1 cellular context compared by ENCODE assay signal in the genomic region with DNA sequence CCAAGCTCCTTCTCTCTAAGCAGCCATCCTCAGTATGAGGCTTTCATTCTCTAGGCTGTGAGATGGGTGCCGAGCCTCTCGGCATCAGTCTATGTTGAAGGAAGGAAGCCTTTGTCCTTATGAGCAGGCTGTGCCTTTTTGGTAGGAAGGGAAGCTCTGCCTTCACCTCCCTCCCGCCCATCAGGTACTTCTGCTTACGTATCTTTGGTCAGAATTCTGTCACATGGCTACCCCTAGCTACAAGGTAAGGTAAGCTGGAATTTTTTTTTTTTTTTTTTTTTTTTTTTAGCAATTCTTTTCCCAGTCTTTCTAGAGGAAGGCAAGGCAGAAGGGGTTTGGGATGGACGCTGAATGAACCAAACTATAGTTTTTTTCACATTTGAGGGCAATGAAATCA.
TF ChIP-seq lines count a peak whose summit lies in the region.

No MANE protein-coding gene starts in this region.

TF ChIP-seq in GM23338, 12 proteins besides CTCF, POLR2A, EP300 and RAD21 (continued from another document):
- TF ChIP-seq, protein P1, sequence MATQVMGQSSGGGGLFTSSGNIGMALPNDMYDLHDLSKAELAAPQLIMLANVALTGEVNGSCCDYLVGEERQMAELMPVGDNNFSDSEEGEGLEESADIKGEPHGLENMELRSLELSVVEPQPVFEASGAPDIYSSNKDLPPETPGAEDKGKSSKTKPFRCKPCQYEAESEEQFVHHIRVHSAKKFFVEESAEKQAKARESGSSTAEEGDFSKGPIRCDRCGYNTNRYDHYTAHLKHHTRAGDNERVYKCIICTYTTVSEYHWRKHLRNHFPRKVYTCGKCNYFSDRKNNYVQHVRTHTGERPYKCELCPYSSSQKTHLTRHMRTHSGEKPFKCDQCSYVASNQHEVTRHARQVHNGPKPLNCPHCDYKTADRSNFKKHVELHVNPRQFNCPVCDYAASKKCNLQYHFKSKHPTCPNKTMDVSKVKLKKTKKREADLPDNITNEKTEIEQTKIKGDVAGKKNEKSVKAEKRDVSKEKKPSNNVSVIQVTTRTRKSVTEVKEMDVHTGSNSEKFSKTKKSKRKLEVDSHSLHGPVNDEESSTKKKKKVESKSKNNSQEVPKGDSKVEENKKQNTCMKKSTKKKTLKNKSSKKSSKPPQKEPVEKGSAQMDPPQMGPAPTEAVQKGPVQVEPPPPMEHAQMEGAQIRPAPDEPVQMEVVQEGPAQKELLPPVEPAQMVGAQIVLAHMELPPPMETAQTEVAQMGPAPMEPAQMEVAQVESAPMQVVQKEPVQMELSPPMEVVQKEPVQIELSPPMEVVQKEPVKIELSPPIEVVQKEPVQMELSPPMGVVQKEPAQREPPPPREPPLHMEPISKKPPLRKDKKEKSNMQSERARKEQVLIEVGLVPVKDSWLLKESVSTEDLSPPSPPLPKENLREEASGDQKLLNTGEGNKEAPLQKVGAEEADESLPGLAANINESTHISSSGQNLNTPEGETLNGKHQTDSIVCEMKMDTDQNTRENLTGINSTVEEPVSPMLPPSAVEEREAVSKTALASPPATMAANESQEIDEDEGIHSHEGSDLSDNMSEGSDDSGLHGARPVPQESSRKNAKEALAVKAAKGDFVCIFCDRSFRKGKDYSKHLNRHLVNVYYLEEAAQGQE (IDR thresholded peaks at IDR 0.05; ENCODE audit: unreplicated experiment) = no peak
- TF ChIP-seq, protein P2, sequence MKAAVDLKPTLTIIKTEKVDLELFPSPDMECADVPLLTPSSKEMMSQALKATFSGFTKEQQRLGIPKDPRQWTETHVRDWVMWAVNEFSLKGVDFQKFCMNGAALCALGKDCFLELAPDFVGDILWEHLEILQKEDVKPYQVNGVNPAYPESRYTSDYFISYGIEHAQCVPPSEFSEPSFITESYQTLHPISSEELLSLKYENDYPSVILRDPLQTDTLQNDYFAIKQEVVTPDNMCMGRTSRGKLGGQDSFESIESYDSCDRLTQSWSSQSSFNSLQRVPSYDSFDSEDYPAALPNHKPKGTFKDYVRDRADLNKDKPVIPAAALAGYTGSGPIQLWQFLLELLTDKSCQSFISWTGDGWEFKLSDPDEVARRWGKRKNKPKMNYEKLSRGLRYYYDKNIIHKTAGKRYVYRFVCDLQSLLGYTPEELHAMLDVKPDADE (IDR thresholded peaks at IDR 0.05) = no peak
- TF ChIP-seq, protein P3, sequence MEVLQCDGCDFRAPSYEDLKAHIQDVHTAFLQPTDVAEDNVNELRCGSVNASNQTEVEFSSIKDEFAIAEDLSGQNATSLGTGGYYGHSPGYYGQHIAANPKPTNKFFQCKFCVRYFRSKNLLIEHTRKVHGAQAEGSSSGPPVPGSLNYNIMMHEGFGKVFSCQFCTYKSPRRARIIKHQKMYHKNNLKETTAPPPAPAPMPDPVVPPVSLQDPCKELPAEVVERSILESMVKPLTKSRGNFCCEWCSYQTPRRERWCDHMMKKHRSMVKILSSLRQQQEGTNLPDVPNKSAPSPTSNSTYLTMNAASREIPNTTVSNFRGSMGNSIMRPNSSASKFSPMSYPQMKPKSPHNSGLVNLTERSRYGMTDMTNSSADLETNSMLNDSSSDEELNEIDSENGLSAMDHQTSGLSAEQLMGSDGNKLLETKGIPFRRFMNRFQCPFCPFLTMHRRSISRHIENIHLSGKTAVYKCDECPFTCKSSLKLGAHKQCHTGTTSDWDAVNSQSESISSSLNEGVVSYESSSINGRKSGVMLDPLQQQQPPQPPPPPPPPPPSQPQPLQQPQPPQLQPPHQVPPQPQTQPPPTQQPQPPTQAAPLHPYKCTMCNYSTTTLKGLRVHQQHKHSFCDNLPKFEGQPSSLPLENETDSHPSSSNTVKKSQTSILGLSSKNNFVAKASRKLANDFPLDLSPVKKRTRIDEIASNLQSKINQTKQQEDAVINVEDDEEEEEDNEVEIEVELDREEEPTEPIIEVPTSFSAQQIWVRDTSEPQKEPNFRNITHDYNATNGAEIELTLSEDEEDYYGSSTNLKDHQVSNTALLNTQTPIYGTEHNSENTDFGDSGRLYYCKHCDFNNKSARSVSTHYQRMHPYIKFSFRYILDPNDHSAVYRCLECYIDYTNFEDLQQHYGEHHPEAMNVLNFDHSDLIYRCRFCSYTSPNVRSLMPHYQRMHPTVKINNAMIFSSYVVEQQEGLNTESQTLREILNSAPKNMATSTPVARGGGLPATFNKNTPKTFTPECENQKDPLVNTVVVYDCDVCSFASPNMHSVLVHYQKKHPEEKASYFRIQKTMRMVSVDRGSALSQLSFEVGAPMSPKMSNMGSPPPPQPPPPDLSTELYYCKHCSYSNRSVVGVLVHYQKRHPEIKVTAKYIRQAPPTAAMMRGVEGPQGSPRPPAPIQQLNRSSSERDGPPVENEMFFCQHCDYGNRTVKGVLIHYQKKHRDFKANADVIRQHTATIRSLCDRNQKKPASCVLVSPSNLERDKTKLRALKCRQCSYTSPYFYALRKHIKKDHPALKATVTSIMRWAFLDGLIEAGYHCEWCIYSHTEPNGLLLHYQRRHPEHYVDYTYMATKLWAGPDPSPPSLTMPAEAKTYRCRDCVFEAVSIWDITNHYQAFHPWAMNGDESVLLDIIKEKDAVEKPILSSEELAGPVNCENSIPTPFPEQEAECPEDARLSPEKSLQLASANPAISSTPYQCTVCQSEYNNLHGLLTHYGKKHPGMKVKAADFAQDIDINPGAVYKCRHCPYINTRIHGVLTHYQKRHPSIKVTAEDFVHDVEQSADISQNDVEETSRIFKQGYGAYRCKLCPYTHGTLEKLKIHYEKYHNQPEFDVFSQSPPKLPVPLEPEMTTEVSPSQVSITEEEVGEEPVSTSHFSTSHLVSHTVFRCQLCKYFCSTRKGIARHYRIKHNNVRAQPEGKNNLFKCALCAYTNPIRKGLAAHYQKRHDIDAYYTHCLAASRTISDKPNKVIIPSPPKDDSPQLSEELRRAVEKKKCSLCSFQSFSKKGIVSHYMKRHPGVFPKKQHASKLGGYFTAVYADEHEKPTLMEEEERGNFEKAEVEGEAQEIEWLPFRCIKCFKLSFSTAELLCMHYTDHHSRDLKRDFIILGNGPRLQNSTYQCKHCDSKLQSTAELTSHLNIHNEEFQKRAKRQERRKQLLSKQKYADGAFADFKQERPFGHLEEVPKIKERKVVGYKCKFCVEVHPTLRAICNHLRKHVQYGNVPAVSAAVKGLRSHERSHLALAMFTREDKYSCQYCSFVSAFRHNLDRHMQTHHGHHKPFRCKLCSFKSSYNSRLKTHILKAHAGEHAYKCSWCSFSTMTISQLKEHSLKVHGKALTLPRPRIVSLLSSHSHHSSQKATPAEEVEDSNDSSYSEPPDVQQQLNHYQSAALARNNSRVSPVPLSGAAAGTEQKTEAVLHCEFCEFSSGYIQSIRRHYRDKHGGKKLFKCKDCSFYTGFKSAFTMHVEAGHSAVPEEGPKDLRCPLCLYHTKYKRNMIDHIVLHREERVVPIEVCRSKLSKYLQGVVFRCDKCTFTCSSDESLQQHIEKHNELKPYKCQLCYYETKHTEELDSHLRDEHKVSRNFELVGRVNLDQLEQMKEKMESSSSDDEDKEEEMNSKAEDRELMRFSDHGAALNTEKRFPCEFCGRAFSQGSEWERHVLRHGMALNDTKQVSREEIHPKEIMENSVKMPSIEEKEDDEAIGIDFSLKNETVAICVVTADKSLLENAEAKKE (CRISPR knock-in tag; IDR thresholded peaks at IDR 0.05) = no peak
- TF ChIP-seq ZNF114 (CRISPR knock-in tag; IDR thresholded peaks at IDR 0.05) = no peak
- no peak for TF ChIP-seq JUNB (IDR thresholded peaks at IDR 0.05; ENCODE audit: unreplicated experiment)
- TF ChIP-seq CREB1 (CRISPR knock-in tag; IDR thresholded peaks at IDR 0.05; ENCODE audit: low read depth) = no peak
